Comparison of ENCODE assay signal across 31 cellular contexts in the genomic region with DNA sequence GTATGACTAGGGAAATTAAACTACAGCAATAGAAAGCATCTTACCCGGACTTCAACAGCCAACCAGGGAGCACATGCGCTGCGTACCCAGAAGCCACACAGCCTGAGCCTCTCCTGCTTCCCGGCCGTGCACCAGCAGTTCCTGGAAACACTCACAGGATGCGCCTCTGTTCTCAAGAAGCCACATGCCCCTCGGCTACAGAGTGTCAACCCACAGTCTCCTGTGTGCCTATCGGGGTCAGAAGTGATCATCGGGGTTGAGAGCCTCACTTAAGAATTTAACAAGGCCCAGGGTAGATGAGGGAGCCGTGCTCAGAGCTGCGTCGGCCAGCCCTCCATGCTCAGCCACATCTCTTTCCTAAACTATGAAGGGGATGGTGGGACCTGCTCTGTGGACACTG.
"Had no signal": no experiment of that assay in that cellular context is flagged by ENCODE, and none has a peak within 500 bp of the region (broad histone marks: within the 10 kb centered on the region; RNA-seq: fewer than 3 reads in every experiment).

No MANE protein-coding gene starts in this region.

- H2AFZ ChIP-seq: hepatocyte, neural progenitor cell had no signal

- H3K36me3 ChIP-seq: adrenal gland, colonic mucosa, gastrocnemius medialis, neural progenitor cell, spleen, tibial nerve had no signal

- H3K27me3 ChIP-seq: adrenal gland, body of pancreas, colonic mucosa, gastrocnemius medialis, hepatocyte, neural progenitor cell, spleen, tibial nerve had no signal

- H3K27me3 Mint-ChIP-seq: activated B cell treated with CpG ODN at 0.5 μM for 24 hours; activated CD4-positive, alpha-beta T cell treated with anti-CD3 and anti-CD28 coated beads for 36 hours; activated naive CD8-positive, alpha-beta T cell treated with anti-CD3 and anti-CD28 coated beads for 36 hours; T-cell had no signal

- H3K4me1 ChIP-seq: adrenal gland, colonic mucosa, gastrocnemius medialis, neural progenitor cell, spleen, tibial nerve had no signal

- H3K4me3 Mint-ChIP-seq: activated B cell treated with CpG ODN at 0.5 μM for 24 hours; activated CD4-positive, alpha-beta T cell treated with anti-CD3 and anti-CD28 coated beads for 36 hours; activated naive CD8-positive, alpha-beta T cell treated with anti-CD3 and anti-CD28 coated beads for 36 hours; mesothelial cell of epicardium; naive B cell; neural progenitor cell; T-cell; T-helper 2 cell treated with Interferon-gamma antibody and Interleukin-4, amounts not matched to agents 5 μg/mL and 100 μg/mL, for 36 hours had no signal

- H3K4me3 ChIP-seq: adrenal gland, body of pancreas, colonic mucosa, gastrocnemius medialis, hepatocyte, neural progenitor cell, spleen, tibial nerve had no signal

- DNase-seq: activated B cell treated with CpG ODN at 0.5 μM for 24 hours; activated CD4-positive, alpha-beta T cell treated with anti-CD3 and anti-CD28 coated beads for 36 hours; activated CD4-positive, alpha-beta T cell treated with anti-CD3 and anti-CD28 coated beads, Interleukin-2, amount 50 U/mL, for 4 hours; activated effector memory CD4-positive, alpha-beta T cell treated with Interleukin-2 at 50 U/mL for 16 hours; activated naive CD4-positive, alpha-beta T cell treated with Interleukin-2 at 50 U/mL for 16 hours; activated naive CD8-positive, alpha-beta T cell treated with anti-CD3 and anti-CD28 coated beads for 36 hours; activated T-cell treated with anti-CD3 and anti-CD28 coated beads for 4 hours; aorta; body of pancreas; cerebellar nuclear complex; colonic mucosa; effector CD8-positive, alpha-beta T cell; erythroblast; gastrocnemius medialis; glutamatergic neuron; left cardiac atrium; left ventricle myocardium superior; naive B cell; posterior cingulate gyrus; right cardiac atrium; spleen; stimulated activated naive CD4-positive, alpha-beta T cell treated with Interleukin-2 at 50 U/mL for 16 hours had no signal

- H3K79me2 ChIP-seq: hepatocyte had no signal

- H3K36me3 Mint-ChIP-seq: activated naive CD8-positive, alpha-beta T cell treated with anti-CD3 and anti-CD28 coated beads for 36 hours; mesothelial cell of epicardium; naive B cell; neural progenitor cell; T-cell had no signal

- H3K9me3 Mint-ChIP-seq: activated naive CD8-positive, alpha-beta T cell treated with anti-CD3 and anti-CD28 coated beads for 36 hours; neural progenitor cell; T-cell had no signal

- H3K9ac ChIP-seq: neural progenitor cell had no signal

- H3K4me2 ChIP-seq: hepatocyte, neural progenitor cell had no signal

- H3K9me3 ChIP-seq: adrenal gland, body of pancreas, colonic mucosa, gastrocnemius medialis had no signal

- FAIRE-seq: keratinocyte, urothelium cell line had no signal

- H3K27ac ChIP-seq: adrenal gland, body of pancreas, colonic mucosa, gastrocnemius medialis, hepatocyte, neural progenitor cell, tibial nerve had no signal

- ATAC-seq: activated CD4-positive, alpha-beta T cell treated with anti-CD3 and anti-CD28 coated beads for 36 hours; body of pancreas; gastrocnemius medialis; left cardiac atrium; left ventricle myocardium superior; T-cell had no signal

- H3K27ac Mint-ChIP-seq: activated B cell treated with CpG ODN at 0.5 μM for 24 hours; activated CD4-positive, alpha-beta T cell treated with anti-CD3 and anti-CD28 coated beads for 36 hours; activated naive CD8-positive, alpha-beta T cell treated with anti-CD3 and anti-CD28 coated beads for 36 hours; mesothelial cell of epicardium; naive B cell; neural progenitor cell; T-cell; T-helper 2 cell treated with Interferon-gamma antibody and Interleukin-4, amounts not matched to agents 5 μg/mL and 100 μg/mL, for 36 hours had no signal

- H3K4me1 Mint-ChIP-seq: activated B cell treated with CpG ODN at 0.5 μM for 24 hours, naive B cell, neural progenitor cell had no signal
